In genomic region chr5:181205402-181205734, GRCh38 we compare ENCODE assay signal across 6 cellular contexts. TPM values are rescaled to one million over a fixed set of nuclear protein-coding genes. Genes with fewer than 3 reads are reported as not detected.
DNase-seq lines count a peak whose midpoint lies in the region; ATAC-seq and TF ChIP-seq lines count a peak whose summit lies in the region.

No MANE protein-coding gene starts in this region.

- H3K27me3 ChIP-seq in iPS-18a (ENCODE audit: control insufficient read depth, insufficient read depth, low read length) (peaks cover 63% of the 10 kb centered on the region), uterus (no peaks in the 10 kb centered on the region)

- H3K27ac ChIP-seq in iPS-18a (ENCODE audit: low read length), result no peak overlapping the region
- H3K27ac ChIP-seq in uterus, result peak overlapping the region; percentile 41 to 58

- no peaks in the 10 kb centered on the region for H3K4me1 ChIP-seq in iPS-18a (ENCODE audit: control insufficient read depth, low read depth, low read length)
- H3K4me1 ChIP-seq in uterus, result no peaks in the 10 kb centered on the region

- H3K36me3 ChIP-seq in iPS-18a (ENCODE audit: control insufficient read depth, low read depth, low read length) (no peaks in the 10 kb centered on the region), uterus (no peaks in the 10 kb centered on the region)

- no peak for DNase-seq in Right ventricle myocardium superior
- no peak for DNase-seq in Right ventricle myocardium inferior (ENCODE audit: missing footprints)
- DNase-seq in uterus, result no peak
- DNase-seq in NCI-H748 treated with DMSO at 0.1 percent for 48 hours (lab: John Stamatoyannopoulos, UW), result no peak
- no peak for DNase-seq in CD1c-positive myeloid dendritic cell (ENCODE audit: extremely low spot score)

- no peak overlapping the region for H3K9ac ChIP-seq in iPS-18a (ENCODE audit: low read length)

- TF ChIP-seq CTCF in uterus (IDR thresholded peaks at IDR 0.05), result no peak

- intact Hi-C loops in Right ventricle myocardium superior (cut with DNase I) (no loop called here), Right ventricle myocardium inferior (cut with DNase I) (no loop called here), uterus (cut with DNase I; ENCODE audit: low total_unique reads) (no loop called here)

- no peak for TF ChIP-seq POLR2A in uterus (IDR thresholded peaks at IDR 0.05)

- no peaks in the 10 kb centered on the region for H3K9me3 ChIP-seq in iPS-18a (ENCODE audit: control insufficient read depth, low read depth, low read length)
- no peaks in the 10 kb centered on the region for H3K9me3 ChIP-seq in uterus

- H3K4me3 ChIP-seq in iPS-18a (ENCODE audit: low read length) (peak overlapping the region; percentile 89), uterus (peak overlapping the region; percentile 29 to 44)

- ATAC-seq in Right ventricle myocardium superior (ENCODE audit: poor library complexity) (peak; percentile 13), Right ventricle myocardium inferior (no peak)

RNA-seq across cellular contexts. Expression of gene TRIM7, which starts 0.4 kb away (rescaled TPM):
- total RNA-seq in Right ventricle myocardium superior (10.8 TPM), Right ventricle myocardium inferior (14.4 TPM), uterus (1 to 10 TPM; 1.2 to 7.7 (median 1.6) TPM)

RNA-seq across cellular contexts. Expression of gene TRIM41, which starts 17.7 kb away (rescaled TPM):
- total RNA-seq in Right ventricle myocardium superior (20.7 TPM), Right ventricle myocardium inferior (20.9 TPM), uterus (10 to 100 TPM in 2 of 4 donors, 1 to 10 TPM in 2; 4.7 to 18.8 (median 12.2) TPM)

RNA-seq across cellular contexts. Expression of gene RACK1, which starts 38.3 kb away (rescaled TPM):
- total RNA-seq in Right ventricle myocardium superior (577 TPM), Right ventricle myocardium inferior (693 TPM), uterus (1,000 to 10,000 TPM; 1,656 to 5,035 (median 2,557) TPM)

RNA-seq across cellular contexts. Expression of gene TRIM52, which starts 55.6 kb away (rescaled TPM):
- total RNA-seq in Right ventricle myocardium superior (9.3 TPM), Right ventricle myocardium inferior (9.2 TPM), uterus (10 to 100 TPM in 2 of 4 donors, 1 to 10 TPM in 2; 1.2 to 22.1 (median 13.9) TPM)

RNA-seq across cellular contexts. Expression of gene OR2V2, which starts 58.0 kb away (rescaled TPM):
- total RNA-seq in Right ventricle myocardium superior (not detected), Right ventricle myocardium inferior (not detected), uterus (not detected)
